Comparison of ENCODE assay signal across 12 cellular contexts in the genomic region with DNA sequence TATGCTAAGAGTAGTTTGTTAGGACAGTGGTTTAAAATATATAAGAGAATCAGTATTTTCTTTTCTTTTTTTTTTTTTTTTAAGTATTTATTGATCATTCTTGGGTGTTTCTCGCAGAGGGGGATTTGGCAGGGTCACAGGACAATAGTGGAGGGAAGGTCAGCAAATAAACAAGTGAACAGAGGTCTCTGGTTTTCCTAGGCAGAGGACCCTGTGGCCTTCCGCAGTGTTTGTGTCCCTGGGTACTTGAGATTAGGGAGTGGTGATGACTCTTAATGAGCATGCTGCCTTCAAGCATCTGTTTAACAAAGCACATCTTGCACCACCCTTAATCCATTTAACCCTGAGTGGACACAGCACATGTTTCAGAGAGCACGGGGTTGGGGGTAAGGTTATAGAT. TPM values are rescaled to one million over a fixed set of nuclear protein-coding genes. Genes with fewer than 3 reads are reported as not detected.
DNase-seq lines count a peak whose midpoint lies in the region; ATAC-seq and TF ChIP-seq lines count a peak whose summit lies in the region.
"Not testable (repeated sequence)": the region's sequence is repeated elsewhere in the genome, so short reads cannot be mapped to it uniquely, and the experiment has no call there.
"Had no signal": no experiment of that assay in that cellular context is flagged by ENCODE, and none has a peak within 500 bp of the region (broad histone marks: within the 10 kb centered on the region; RNA-seq: fewer than 3 reads in every experiment).

No MANE protein-coding gene starts in this region.

- TF ChIP-seq CTCF in SK-N-SH (IDR thresholded peaks at IDR 0.05); epithelial cell of proximal tubule (conservative IDR thresholded peaks at IDR 0.05; ENCODE audit: low read depth, low read length); nephron (IDR thresholded peaks at IDR 0.05; ENCODE audit: unreplicated experiment in 3 of 3): not testable (repeated sequence)

- H3K27ac ChIP-seq in ACC112 (ENCODE audit: low read depth, low read length) = peak overlapping the region; percentile 96
- peak overlapping the region in 1 of 2 experiments; percentile 52; a peak in 3 of 4 replicates for H3K27ac ChIP-seq in SK-N-SH (ENCODE audit: low read depth in 2 of 2, low read length in 1 of 2)

- not testable (repeated sequence) for H4K20me1 ChIP-seq in SK-N-SH (ENCODE audit: insufficient read depth)

- not testable (repeated sequence) for H3K9me3 Mint-ChIP-seq in activated T-helper 17 cell treated with anti-CD3 and anti-CD28 coated beads, Interleukin-2, amount 50 U/mL, for 72 hours; nephron

- DNase-seq in SK-N-SH; epithelial cell of proximal tubule (ENCODE audit: low read depth); left ventricle myocardium superior: not testable (repeated sequence)

- not testable (repeated sequence) for TF ChIP-seq RAD21 in SK-N-SH (IDR thresholded peaks at IDR 0.05; ENCODE audit: low read length)

- H2AFZ ChIP-seq in ACC112 (ENCODE audit: low read length, unreplicated experiment); SK-N-SH (ENCODE audit: low read depth): not testable (repeated sequence)

- not testable (repeated sequence) for H3K36me3 Mint-ChIP-seq in activated T-helper 17 cell treated with anti-CD3 and anti-CD28 coated beads, Interleukin-2, amount 50 U/mL, for 72 hours (ENCODE audit: low read depth)
- H3K36me3 Mint-ChIP-seq in nephron (ENCODE audit: low read depth) = peaks cover 29% of the 10 kb centered on the region

- H3K4me2 ChIP-seq in SK-N-SH (peak overlapping the region; percentile 16; the same call in 1 of the 2 replicates), skeletal muscle satellite cell (ENCODE audit: low read length) (peak overlapping the region; percentile 75)

- not testable (repeated sequence) for ATAC-seq in activated T-helper 17 cell treated with anti-CD3 and anti-CD28 coated beads, Interleukin-2, amount 50 U/mL, for 72 hours (replicated peaks)
- ATAC-seq in left ventricle myocardium superior = peak; percentile 53

- H3F3A ChIP-seq in SK-N-SH (replicated peaks; ENCODE audit: insufficient read depth) = peaks cover 20% of the 10 kb centered on the region

- peaks cover 40% of the 10 kb centered on the region for H3K4me1 ChIP-seq in ACC112 (ENCODE audit: control insufficient read depth, insufficient read depth, low read length, unreplicated experiment)
- H3K4me1 ChIP-seq in SK-N-SH (ENCODE audit: control insufficient read depth in 1 of 2, insufficient read depth in 2 of 2, low read depth in 1 of 2, low read length in 1 of 2) = not testable (repeated sequence)
- H3K4me1 ChIP-seq in skeletal muscle satellite cell (ENCODE audit: control insufficient read depth, insufficient read depth, low read length) = peaks cover 39% of the 10 kb centered on the region

- H3K36me3 ChIP-seq in ACC112 (ENCODE audit: insufficient read depth, low read length); SK-N-SH (replicated peaks in 1 of 2; ENCODE audit: control insufficient read depth in 1 of 2, insufficient read depth in 2 of 2, low read length in 1 of 2); skeletal muscle satellite cell (ENCODE audit: insufficient read depth, low read length): not testable (repeated sequence)

- WGBS in SK-N-SH (ENCODE audit: low lambda C conversion rate) = 93% methylated on average over 2 of the region's 3 CpGs

- not testable (repeated sequence) for H3K9me2 ChIP-seq in SK-N-SH

- intact Hi-C loops in left ventricle myocardium superior (cut with micrococcal nuclease) = not testable (repeated sequence)

- peak overlapping the region; percentile 93 for H3K27ac Mint-ChIP-seq in activated T-helper 17 cell treated with anti-CD3 and anti-CD28 coated beads, Interleukin-2, amount 50 U/mL, for 72 hours
- peak overlapping the region in 2 of 3 experiments; percentile 85 to 92 for H3K27ac Mint-ChIP-seq in nephron

- H3K79me2 ChIP-seq in ACC112 (ENCODE audit: control insufficient read depth, insufficient read depth, low read length, unreplicated experiment) (peaks cover 63% of the 10 kb centered on the region), SK-N-SH (ENCODE audit: insufficient read depth) (peaks cover 64% of the 10 kb centered on the region)

- H3K27me3 ChIP-seq in ACC112 (ENCODE audit: insufficient read depth, low read length); SK-N-SH (ENCODE audit: insufficient read depth); skeletal muscle satellite cell (ENCODE audit: control insufficient read depth, insufficient read depth, low read length): not testable (repeated sequence)

- peak overlapping the region; percentile 61 for H3K4me3 ChIP-seq in ACC112 (ENCODE audit: low read depth, low read length)
- not testable (repeated sequence) for H3K4me3 ChIP-seq in SK-N-SH (ENCODE audit: low read depth in 2 of 2, low read length in 1 of 2)
- peak overlapping the region; percentile 21 for H3K4me3 ChIP-seq in epithelial cell of proximal tubule (ENCODE audit: low read depth, low read length)
- H3K4me3 ChIP-seq in skeletal muscle satellite cell (ENCODE audit: low read length) = peak overlapping the region; percentile 42

- H3K9me3 ChIP-seq in SK-N-SH; skeletal muscle satellite cell (replicated peaks; ENCODE audit: low read length): not testable (repeated sequence)

- CTCF ChIA-PET in SK-N-SH (lab: Yijun Ruan, JAX) = interaction anchor here (0.9 to 1.5 kb wide), 2 partner anchors 50 to 71 kb away, joined by 3 to 7 read pairs; no protein-coding TSS in a partner anchor

- TF ChIP-seq EP300 in SK-N-SH (IDR thresholded peaks at IDR 0.05; ENCODE audit: borderline replicate concordance in 1 of 2, low read depth in 1 of 2, low read length in 1 of 2) = not testable (repeated sequence)

- H3K27me3 Mint-ChIP-seq in activated T-helper 17 cell treated with anti-CD3 and anti-CD28 coated beads, Interleukin-2, amount 50 U/mL, for 72 hours; nephron (ENCODE audit: low read depth): not testable (repeated sequence)

- H3K4me3 Mint-ChIP-seq in activated T-helper 17 cell treated with anti-CD3 and anti-CD28 coated beads, Interleukin-2, amount 50 U/mL, for 72 hours = peak overlapping the region; percentile 72
- H3K4me3 Mint-ChIP-seq in nephron = not testable (repeated sequence)

- POLR2A ChIA-PET in SK-N-SH (lab: Yijun Ruan, JAX) = not testable (repeated sequence)

- H3K9ac ChIP-seq in SK-N-SH = not testable (repeated sequence)
- H3K9ac ChIP-seq in skeletal muscle satellite cell (ENCODE audit: low read depth, low read length) = peak overlapping the region; percentile 66

- H3K4me1 Mint-ChIP-seq in activated T-helper 17 cell treated with anti-CD3 and anti-CD28 coated beads, Interleukin-2, amount 50 U/mL, for 72 hours = peaks cover 10% of the 10 kb centered on the region
- not testable (repeated sequence) for H3K4me1 Mint-ChIP-seq in nephron

RNA-seq across cellular contexts. Expression of gene GBF1, which starts 55.6 kb away (rescaled TPM):
- 11.4 and 12.3 TPM in 2 replicates for polyA plus RNA-seq in SK-N-SH (2012; rRNA removed)
- 6.0 and 7.7 TPM in 2 replicates for polyA plus RNA-seq in SK-N-SH (2012; cell fraction: cytosol; rRNA removed)
- polyA plus RNA-seq in SK-N-SH (2012; cell fraction: nucleus; rRNA removed) = 34.4 and 36.9 TPM in 2 replicates
- 10 to 100 TPM; 28.5 to 38.9 TPM for total RNA-seq in activated T-helper 17 cell treated with anti-CD3 and anti-CD28 coated beads, Interleukin-2, amount 50 U/mL, for 72 hours
- total RNA-seq in epithelial cell of proximal tubule = 30.7 and 36.3 TPM in 2 replicates
- 41.7 TPM for total RNA-seq in left ventricle myocardium superior
- total RNA-seq in skeletal muscle satellite cell (2012; rRNA removed) = 36.9 and 39.0 TPM in 2 replicates

RNA-seq across cellular contexts. Expression of gene PITX3, which starts 59.6 kb away (rescaled TPM):
- polyA plus RNA-seq in SK-N-SH (2012; rRNA removed) = not detected in 2 replicates
- not detected in 2 replicates for polyA plus RNA-seq in SK-N-SH (2012; cell fraction: cytosol; rRNA removed)
- 0.05 TPM in 1 of 2 replicates, not detected in the other for polyA plus RNA-seq in SK-N-SH (2012; cell fraction: nucleus; rRNA removed)
- total RNA-seq in activated T-helper 17 cell treated with anti-CD3 and anti-CD28 coated beads, Interleukin-2, amount 50 U/mL, for 72 hours = under 1 TPM in 1 of 2 donors, not detected in 1; 0.17 TPM
- total RNA-seq in epithelial cell of proximal tubule = 0.65 and 2.7 TPM in 2 replicates
- 1.1 TPM for total RNA-seq in left ventricle myocardium superior
- total RNA-seq in skeletal muscle satellite cell (2012; rRNA removed) = 0.25 and 0.87 TPM in 2 replicates
- total RNA-seq: CD8-positive, alpha-beta memory T cell; Daoy; H9; OCI-LY7; Peyer's patch had no signal
- polyA plus RNA-seq: CD8-positive, alpha-beta memory T cell had no signal
